In genomic region chr2:169034256-169034655, GRCh38 we compare ENCODE assay signal across 16 cellular contexts. TPM values are rescaled to one million over a fixed set of nuclear protein-coding genes. Genes with fewer than 3 reads are reported as not detected.
DNase-seq lines count a peak whose midpoint lies in the region; ATAC-seq, FAIRE-seq and TF ChIP-seq lines count a peak whose summit lies in the region.
"Had no signal": no experiment of that assay in that cellular context is flagged by ENCODE, and none has a peak within 500 bp of the region (broad histone marks: within the 10 kb centered on the region; RNA-seq: fewer than 3 reads in every experiment).

No MANE protein-coding gene starts in this region.

- H3K27ac ChIP-seq in HepG2 (ENCODE audit: extremely low read length, insufficient read depth, low read length) = no peak overlapping the region

- CTCF ChIA-PET in activated CD8-positive, alpha-beta T cell treated with anti-CD3 and anti-CD28 coated beads, Interleukin-2, amount 10 ng/mL, durations not matched to agents 7 days and 5 days (lab: Charles Lee) = interaction anchor here (0.7 to 1.8 kb wide), 6 partner anchors 8 to 98 kb away, joined by 3 to 6 read pairs (median 4); no protein-coding TSS in a partner anchor
- CTCF ChIA-PET in HepG2 (lab: Yijun Ruan, JAX; ENCODE audit: low intra/inter-chr PET ratio, low total read pairs) = no interaction called here

- H3K36me3 ChIP-seq in HepG2 (replicated peaks in 1 of 2; ENCODE audit: control insufficient read depth in 1 of 2, insufficient read depth in 2 of 2, low read length in 2 of 2) = no peaks in the 10 kb centered on the region

- no peaks in the 10 kb centered on the region for H3K36me3 Mint-ChIP-seq in activated CD8-positive, alpha-beta T cell treated with anti-CD3 and anti-CD28 coated beads, Interleukin-2, amount 10 ng/mL, durations not matched to agents 7 days and 5 days (ENCODE audit: low read depth)

- H3K9ac ChIP-seq in HepG2 (ENCODE audit: insufficient read depth, low read depth, low read length) = no peak overlapping the region

- no peak overlapping the region for H2AFZ ChIP-seq in HepG2 (ENCODE audit: low read length)

- no peak for TF ChIP-seq RAD21 in HepG2 (CRISPR knock-in tag; IDR thresholded peaks at IDR 0.05)

- no peaks in the 10 kb centered on the region for H3K4me1 ChIP-seq in HepG2 (ENCODE audit: insufficient read depth, low read length)

- intact Hi-C loops in HepG2 (cut with micrococcal nuclease; ENCODE audit: unreplicated experiment) = no loop called here

- no TSS peak for BruUV-seq in HepG2 (replicated peaks; lab: Mats Ljungman, UMichigan)

- no peak for ATAC-seq in activated CD8-positive, alpha-beta T cell treated with anti-CD3 and anti-CD28 coated beads, Interleukin-2, amount 10 ng/mL, durations not matched to agents 7 days and 5 days
- ATAC-seq in HepG2 (no peak; the same call in 2 of the 3 replicates), HG03521 (IDR thresholded peaks at IDR 0.05; ENCODE audit: unreplicated experiment) (no peak)
- ATAC-seq: right cardiac atrium; stimulated activated naive CD8-positive, alpha-beta T cell treated with anti-CD3 and anti-CD28 coated beads, Interleukin-15, amount 100 ng/mL, for 72 hours had no signal

- in situ Hi-C loops in HepG2 (cut with HindIII; ENCODE audit: extremely low pct_ligation_motif_present, low pct_unique_long_range_greater_than_20kb) = no loop called here

- no peak for FAIRE-seq in HepG2 (lab: Jason Lieb, UNC)

- H3K9me3 Mint-ChIP-seq in activated CD8-positive, alpha-beta T cell treated with anti-CD3 and anti-CD28 coated beads, Interleukin-2, amount 10 ng/mL, durations not matched to agents 7 days and 5 days (ENCODE audit: insufficient read depth) = no peaks in the 10 kb centered on the region

- H3K9me3 ChIP-seq in HepG2 (ENCODE audit: low read length) = no peaks in the 10 kb centered on the region

- no peak for TF ChIP-seq EP300 in HepG2 (IDR thresholded peaks at IDR 0.05; ENCODE audit: low read depth in 2 of 2, low read length in 2 of 2)
- no peak for TF ChIP-seq EP300 in HepG2 (CRISPR knock-in tag; IDR thresholded peaks at IDR 0.05; ENCODE audit: borderline replicate concordance)

- no peaks in the 10 kb centered on the region for H4K20me1 ChIP-seq in HepG2 (ENCODE audit: insufficient read depth, low read length)

- H3K79me2 ChIP-seq in HepG2 (ENCODE audit: insufficient read depth, low read length) = no peaks in the 10 kb centered on the region

- no peak for TF ChIP-seq POLR2A in NB4 (IDR thresholded peaks at IDR 0.05; ENCODE audit: extremely low read depth, insufficient read length)
- TF ChIP-seq POLR2A in HepG2 (IDR thresholded peaks at IDR 0.05; ENCODE audit: insufficient read depth in 1 of 2, low read depth in 2 of 2, low read length in 2 of 2) = no peak

- no peak overlapping the region for H3K4me3 Mint-ChIP-seq in activated CD8-positive, alpha-beta T cell treated with anti-CD3 and anti-CD28 coated beads, Interleukin-2, amount 10 ng/mL, durations not matched to agents 7 days and 5 days
- H3K4me3 Mint-ChIP-seq: activated naive CD8-positive, alpha-beta T cell; stimulated activated naive CD8-positive, alpha-beta T cell treated with anti-CD3 and anti-CD28 coated beads, Interleukin-15, amount 100 ng/mL, for 72 hours had no signal

- H3K4me1 Mint-ChIP-seq in activated CD8-positive, alpha-beta T cell treated with anti-CD3 and anti-CD28 coated beads, Interleukin-2, amount 10 ng/mL, durations not matched to agents 7 days and 5 days (ENCODE audit: low read depth) = peaks cover 12% of the 10 kb centered on the region

- no peaks in the 10 kb centered on the region for H3K27me3 ChIP-seq in HepG2 (ENCODE audit: control insufficient read depth in 1 of 2, insufficient read depth in 2 of 2, low read length in 2 of 2)

- no peak overlapping the region for H3K4me3 ChIP-seq in NB4 (ENCODE audit: low read depth, low read length)
- no peak overlapping the region for H3K4me3 ChIP-seq in HepG2 (replicated peaks in 1 of 3; ENCODE audit: insufficient read depth in 1 of 3, low read depth in 2 of 3, low read length in 3 of 3)

- no peak overlapping the region for H3K27ac Mint-ChIP-seq in activated CD8-positive, alpha-beta T cell treated with anti-CD3 and anti-CD28 coated beads, Interleukin-2, amount 10 ng/mL, durations not matched to agents 7 days and 5 days
- H3K27ac Mint-ChIP-seq: activated naive CD8-positive, alpha-beta T cell; stimulated activated naive CD8-positive, alpha-beta T cell treated with anti-CD3 and anti-CD28 coated beads, Interleukin-15, amount 100 ng/mL, for 72 hours had no signal

- peak; percentile 84 for DNase-seq in Daoy (ENCODE audit: low read depth)
- peak; percentile 59 for DNase-seq in NB4 (ENCODE audit: low read depth)
- peak; percentile 23 for DNase-seq in activated CD8-positive, alpha-beta T cell treated with anti-CD3 and anti-CD28 coated beads, Interleukin-2, amount 10 ng/mL, durations not matched to agents 7 days and 5 days
- no peak for DNase-seq in HepG2 (ENCODE audit: low spot score)
- DNase-seq in stimulated activated CD4-positive, alpha-beta T cell treated with anti-CD3 and anti-CD28 coated beads, Interleukin-15, amount 100 ng/mL, for 24 hours = no peak
- no peak for DNase-seq in HuH-7.5 (ENCODE audit: low spot score)
- no peak for DNase-seq in ureter (ENCODE audit: low spot score)
- DNase-seq: cortex of kidney; H7; NCI-H187; right cardiac atrium; stimulated activated naive CD8-positive, alpha-beta T cell treated with anti-CD3 and anti-CD28 coated beads, Interleukin-15, amount 100 ng/mL, for 72 hours had no signal

- 0% methylated on average over 1 of the region's 1 CpG for WGBS in HepG2 (ENCODE audit: low lambda C conversion rate)

- POLR2A ChIA-PET in activated CD8-positive, alpha-beta T cell treated with anti-CD3 and anti-CD28 coated beads, Interleukin-2, amount 10 ng/mL, durations not matched to agents 7 days and 5 days (lab: Charles Lee) = no interaction called here
- POLR2A ChIA-PET in HepG2 (lab: Yijun Ruan, JAX) = no interaction called here

- no peak overlapping the region for H3K4me2 ChIP-seq in HepG2 (ENCODE audit: low read depth, low read length)

- peaks cover 2% of the 10 kb centered on the region for H3K27me3 Mint-ChIP-seq in activated CD8-positive, alpha-beta T cell treated with anti-CD3 and anti-CD28 coated beads, Interleukin-2, amount 10 ng/mL, durations not matched to agents 7 days and 5 days (ENCODE audit: low read depth)
- H3K27me3 Mint-ChIP-seq: stimulated activated naive CD8-positive, alpha-beta T cell treated with anti-CD3 and anti-CD28 coated beads, Interleukin-15, amount 100 ng/mL, for 72 hours had no signal

- TF ChIP-seq CTCF in NB4 (IDR thresholded peaks at IDR 0.05; ENCODE audit: low read depth, low read length) (no peak), HepG2 (CRISPR knock-in tag; IDR thresholded peaks at IDR 0.05) (no peak)

RNA-seq across cellular contexts. Expression of gene ABCB11, which starts 3.1 kb away (rescaled TPM):
- total RNA-seq in Daoy (2014; rRNA removed; shearing (Covaris generic)) = not detected in 2 replicates
- total RNA-seq in activated CD8-positive, alpha-beta T cell treated with anti-CD3 and anti-CD28 coated beads, Interleukin-2, amount 10 ng/mL, durations not matched to agents 7 days and 5 days = under 1 TPM in 1 of 2 experiments, not detected in 1; 0.03 TPM
- total RNA-seq in HepG2 (2016; rRNA removed; fragmentation: Illumina TruSeq; extraction: Trizol) = not detected in 2 replicates
- not detected in 2 replicates for total RNA-seq in HepG2 (2016; cell fraction: cytosol; rRNA removed; fragmentation: Illumina TruSeq; extraction: Trizol; ENCODE audit: low read depth)
- not detected in 2 replicates for total RNA-seq in HepG2 (2016; cell fraction: insoluble cytoplasmic fraction; rRNA removed; fragmentation: Illumina TruSeq; extraction: Trizol)
- total RNA-seq in HepG2 (2016; cell fraction: membrane; rRNA removed; fragmentation: Illumina TruSeq; extraction: Trizol) = not detected in 2 replicates
- not detected in 2 replicates for total RNA-seq in HepG2 (2016; cell fraction: nucleus; rRNA removed; fragmentation: Illumina TruSeq; extraction: Trizol)
- not detected in 2 replicates for polyA plus RNA-seq in HepG2 (2011; rRNA removed)
- polyA plus RNA-seq in HepG2 (2011; cell fraction: cytosol; rRNA removed) = not detected in 2 replicates
- not detected in 2 replicates for polyA plus RNA-seq in HepG2 (2011; cell fraction: nucleus; rRNA removed)
- not detected in 2 replicates for polyA plus RNA-seq in HepG2 (2012)
- not detected in 2 replicates for polyA plus RNA-seq in HepG2 (2016; cell fraction: cytosol; fragmentation: Illumina TruSeq; extraction: Trizol; ENCODE audit: low read depth)
- polyA plus RNA-seq in HepG2 (2016; cell fraction: insoluble cytoplasmic fraction; fragmentation: Illumina TruSeq; extraction: Trizol; ENCODE audit: low read depth) = not detected in 2 replicates
- polyA plus RNA-seq in HepG2 (2016; cell fraction: membrane; fragmentation: Illumina TruSeq; extraction: Trizol; ENCODE audit: low read depth) = not detected in 2 replicates
- not detected in 2 replicates for polyA plus RNA-seq in HepG2 (2016; cell fraction: nucleus; fragmentation: Illumina TruSeq; extraction: Trizol; ENCODE audit: insufficient read depth, low read depth)
- polyA minus RNA-seq in HepG2 (2011; rRNA and poly(A)+ RNA removed; ENCODE audit: low replicate concordance) = 0.09 TPM in 1 of 2 replicates, not detected in the other
- polyA minus RNA-seq in HepG2 (2011; cell fraction: cytosol; rRNA and poly(A)+ RNA removed) = not detected in 2 replicates
- not detected in 2 replicates for polyA minus RNA-seq in HepG2 (2011; cell fraction: nucleus; rRNA and poly(A)+ RNA removed)
- 0.18 TPM for total RNA-seq in ureter
- total RNA-seq: fibroblast of lung, myocyte had no signal
- polyA plus RNA-seq: fibroblast of lung had no signal

RNA-seq across cellular contexts. Expression of gene DHRS9, which starts 35.1 kb away (rescaled TPM):
- 0.39 and 2.5 TPM in 2 replicates for total RNA-seq in Daoy (2014; rRNA removed; shearing (Covaris generic))
- total RNA-seq in activated CD8-positive, alpha-beta T cell treated with anti-CD3 and anti-CD28 coated beads, Interleukin-2, amount 10 ng/mL, durations not matched to agents 7 days and 5 days = not detected
- total RNA-seq in HepG2 (2016; rRNA removed; fragmentation: Illumina TruSeq; extraction: Trizol) (not detected in 2 replicates), ureter (1.1 TPM)
- not detected in 2 replicates for total RNA-seq in HepG2 (2016; cell fraction: cytosol; rRNA removed; fragmentation: Illumina TruSeq; extraction: Trizol; ENCODE audit: low read depth)
- total RNA-seq in HepG2 (2016; cell fraction: insoluble cytoplasmic fraction; rRNA removed; fragmentation: Illumina TruSeq; extraction: Trizol) = not detected in 2 replicates
- total RNA-seq in HepG2 (2016; cell fraction: membrane; rRNA removed; fragmentation: Illumina TruSeq; extraction: Trizol) = not detected in 2 replicates
- total RNA-seq in HepG2 (2016; cell fraction: nucleus; rRNA removed; fragmentation: Illumina TruSeq; extraction: Trizol) = not detected in 2 replicates
- not detected in 2 replicates for polyA plus RNA-seq in HepG2 (2011; rRNA removed)
- polyA plus RNA-seq in HepG2 (2011; cell fraction: cytosol; rRNA removed) = not detected in 2 replicates
- not detected in 2 replicates for polyA plus RNA-seq in HepG2 (2011; cell fraction: nucleus; rRNA removed)
- polyA plus RNA-seq in HepG2 (2012) = not detected in 2 replicates
- not detected in 2 replicates for polyA plus RNA-seq in HepG2 (2016; cell fraction: cytosol; fragmentation: Illumina TruSeq; extraction: Trizol; ENCODE audit: low read depth)
- polyA plus RNA-seq in HepG2 (2016; cell fraction: insoluble cytoplasmic fraction; fragmentation: Illumina TruSeq; extraction: Trizol; ENCODE audit: low read depth) = not detected in 2 replicates
- polyA plus RNA-seq in HepG2 (2016; cell fraction: membrane; fragmentation: Illumina TruSeq; extraction: Trizol; ENCODE audit: low read depth) = not detected in 2 replicates
- not detected in 2 replicates for polyA plus RNA-seq in HepG2 (2016; cell fraction: nucleus; fragmentation: Illumina TruSeq; extraction: Trizol; ENCODE audit: insufficient read depth, low read depth)
- 0.14 TPM in 1 of 2 replicates, not detected in the other for polyA minus RNA-seq in HepG2 (2011; rRNA and poly(A)+ RNA removed; ENCODE audit: low replicate concordance)
- not detected in 2 replicates for polyA minus RNA-seq in HepG2 (2011; cell fraction: cytosol; rRNA and poly(A)+ RNA removed)
- polyA minus RNA-seq in HepG2 (2011; cell fraction: nucleus; rRNA and poly(A)+ RNA removed) = not detected in 2 replicates
- total RNA-seq: fibroblast of lung, H7, myocyte had no signal
- polyA plus RNA-seq: fibroblast of lung had no signal

Comparison
In these comparisons a context has a peak if more than half of its experiments do, and no peak if none do; other contexts are left out.
1. DNase-seq: peak in Daoy (single experiment), NB4 (single experiment) and activated CD8-positive, alpha-beta T cell treated with anti-CD3 and anti-CD28 coated beads, Interleukin-2, amount 10 ng/mL, durations not matched to agents 7 days and 5 days (single experiment); none in HepG2 (single experiment), stimulated activated CD4-positive, alpha-beta T cell treated with anti-CD3 and anti-CD28 coated beads, Interleukin-15, amount 100 ng/mL, for 24 hours (single experiment), HuH-7.5 (single experiment) and ureter (single experiment).